In genomic region chr16:57475711-57476339, GRCh38 we compare ENCODE assay signal across 8 cellular contexts. TPM values are rescaled to one million over a fixed set of nuclear protein-coding genes. Genes with fewer than 3 reads are reported as not detected.
DNase-seq lines count a peak whose midpoint lies in the region; ATAC-seq, FAIRE-seq and TF ChIP-seq lines count a peak whose summit lies in the region.

No MANE protein-coding gene starts in this region.

- H3K79me2 ChIP-seq in hepatocyte, result peaks cover 40% of the 10 kb centered on the region

- H3K27me3 ChIP-seq in SJCRH30 (no peaks in the 10 kb centered on the region), hepatocyte (no peaks in the 10 kb centered on the region)

- no peak overlapping the region for H3K27ac ChIP-seq in SJCRH30
- H3K27ac ChIP-seq in hepatocyte, result peak overlapping the region; percentile 22

- H4K20me1 ChIP-seq in hepatocyte (ENCODE audit: insufficient read depth, poor library complexity, severe bottlenecking), result peaks cover 26% of the 10 kb centered on the region

- peaks cover 11% of the 10 kb centered on the region for H3K36me3 ChIP-seq in SJCRH30
- no peaks in the 10 kb centered on the region for H3K36me3 ChIP-seq in hepatocyte (replicated peaks; ENCODE audit: insufficient read depth, low read depth)

- no peaks in the 10 kb centered on the region for H3K9me2 ChIP-seq in hepatocyte (replicated peaks; ENCODE audit: insufficient read depth)

- H3K4me3 ChIP-seq in SJCRH30, result no peak overlapping the region
- H3K4me3 ChIP-seq in hepatocyte, result no peak overlapping the region

- peak overlapping the region; percentile 84 for H3K4me2 ChIP-seq in hepatocyte

- TF ChIP-seq CTCF in hepatocyte (IDR thresholded peaks at IDR 0.05; ENCODE audit: poor library complexity), result peak; percentile 60

- 26% methylated on average over 12 of the region's 12 CpGs for WGBS in hepatocyte (ENCODE audit: low lambda C conversion rate, missing lambda C conversion rate)

- no peaks in the 10 kb centered on the region; the same call in 1 of the 2 replicates for H3K4me1 ChIP-seq in SJCRH30
- peaks cover 62% of the 10 kb centered on the region for H3K4me1 ChIP-seq in hepatocyte (ENCODE audit: insufficient read depth)

- peak; percentile 96 for FAIRE-seq in GM19239 (lab: Jason Lieb, UNC)

- H3K9me3 ChIP-seq in SJCRH30 (replicated peaks) (no peaks in the 10 kb centered on the region), hepatocyte (ENCODE audit: low read depth) (no peaks in the 10 kb centered on the region)

- ATAC-seq in HG03196 (IDR thresholded peaks at IDR 0.05; ENCODE audit: unreplicated experiment), result peak; percentile 79

- H2AFZ ChIP-seq in hepatocyte, result no peak overlapping the region

- DNase-seq in CD1c-positive myeloid dendritic cell (ENCODE audit: extremely low spot score) (peak; percentile 54), GM19239 (ENCODE audit: insufficient read length, low spot score) (peak; percentile 82), SJCRH30 (peak; percentile 73 to 74), activated gamma-delta T cell treated with Interleukin-2 at 50 U/mL for 16 hours (peak; percentile 73), hepatocyte (ENCODE audit: low spot score) (peak; percentile 78), midbrain (lab: John Stamatoyannopoulos, UW) (no peak)
- peak; percentile 64 to 76 for DNase-seq in stimulated activated CD4-positive, alpha-beta T cell treated with anti-CD3 and anti-CD28 coated beads, Interleukin-4, amount 100 ng/mL, for 48 hours (ENCODE audit: low read depth in 2 of 2)

RNA-seq across cellular contexts. Expression of gene DOK4, which starts 10.5 kb away (rescaled TPM):
- 10.4 and 13.0 TPM in 2 replicates for total RNA-seq in SJCRH30 (2014; rRNA removed; shearing (Covaris generic))
- 112 and 122 TPM in 2 replicates for total RNA-seq in hepatocyte
- 96.3 and 106 TPM in 2 replicates for polyA plus RNA-seq in hepatocyte

RNA-seq across cellular contexts. Expression of gene POLR2C, which starts 13.3 kb away (rescaled TPM):
- 151 and 156 TPM in 2 replicates for total RNA-seq in SJCRH30 (2014; rRNA removed; shearing (Covaris generic))
- total RNA-seq in hepatocyte, result 92.5 and 101 TPM in 2 replicates
- 49.0 and 56.6 TPM in 2 replicates for polyA plus RNA-seq in hepatocyte

RNA-seq across cellular contexts. Expression of gene COQ9, which starts 28.5 kb away (rescaled TPM):
- total RNA-seq in SJCRH30 (2014; rRNA removed; shearing (Covaris generic)), result 54.9 and 58.6 TPM in 2 replicates
- total RNA-seq in hepatocyte, result 57.1 and 61.9 TPM in 2 replicates
- 63.2 and 81.5 TPM in 2 replicates for polyA plus RNA-seq in hepatocyte

RNA-seq across cellular contexts. Expression of gene CIAPIN1, which starts 28.6 kb away (rescaled TPM):
- 84.8 and 90.5 TPM in 2 replicates for total RNA-seq in SJCRH30 (2014; rRNA removed; shearing (Covaris generic))
- 53.1 and 54.2 TPM in 2 replicates for total RNA-seq in hepatocyte
- 53.7 and 56.1 TPM in 2 replicates for polyA plus RNA-seq in hepatocyte
